ENCODE assay signal across 18 cellular contexts in genomic region chr5:78763659-78764189, GRCh38.
DNase-seq lines count a peak whose midpoint lies in the region; ATAC-seq and TF ChIP-seq lines count a peak whose summit lies in the region.
"Had no signal": no experiment of that assay in that cellular context is flagged by ENCODE, and none has a peak within 500 bp of the region (broad histone marks: within the 10 kb centered on the region; RNA-seq: fewer than 3 reads in every experiment).

No MANE protein-coding gene starts in this region.

- peaks cover 49% of the 10 kb centered on the region for H3K4me1 ChIP-seq in OCI-LY3 (ENCODE audit: low read length)

- H3K9me3 Mint-ChIP-seq in IgD-negative memory B cell, result peaks cover 4 to 20% (median 5%) of the 10 kb centered on the region in 3 donors

- DNase-seq in GM12865 (ENCODE audit: low read depth) (peak; percentile 27), medulla oblongata (ENCODE audit: extremely low spot score) (peak; percentile 27), SW480 (ENCODE audit: low spot score) (no peak), KG1 (lab: John Stamatoyannopoulos, UW) (no peak), NCI-H1436 treated with DMSO at 0.1 percent for 48 hours (lab: John Stamatoyannopoulos, UW) (no peak)
- DNase-seq: NCI-H1105 treated with DMSO at 0.1 percent for 48 hours; NCI-H187; NCI-H446; NCI-H69; NK-92 treated with Interleukin-12 subunit alpha and Interleukin-12 subunit beta, amount 100 ng/mL, for 24 hours; SHP77 treated with DMSO at 0.1 percent for 48 hours; T-helper 17 cell had no signal

- no peaks in the 10 kb centered on the region; the same call in 1 of the 2 replicates for H3K9me3 ChIP-seq in OCI-LY3 (ENCODE audit: insufficient read depth, low read length)
- H3K9me3 ChIP-seq: HAP-1 had no signal

- no peaks in the 10 kb centered on the region for H3K27me3 ChIP-seq in OCI-LY3 (ENCODE audit: low read depth, low read length)

- H3K4me3 Mint-ChIP-seq in IgD-negative memory B cell, result peak overlapping the region in 3 of 4 donors; percentile 2 to 80 (median 40)
- H3K4me3 Mint-ChIP-seq: T-helper 17 cell had no signal

- peak overlapping the region; percentile 21; the same call in 1 of the 2 replicates for H3K27ac ChIP-seq in OCI-LY3 (ENCODE audit: low read length)
- H3K27ac ChIP-seq: KMS-11 had no signal

- TF ChIP-seq CTCF in GM12865 (IDR thresholded peaks at IDR 0.05; ENCODE audit: insufficient read depth, low read depth, low read length, missing control alignments) (no peak), OCI-LY3 (IDR thresholded peaks at IDR 0.05; ENCODE audit: low read depth, low read length) (no peak)

- H3K27me3 Mint-ChIP-seq in IgD-negative memory B cell, result no peaks in the 10 kb centered on the region
- H3K27me3 Mint-ChIP-seq: T-helper 17 cell had no signal

- H3K4me3 ChIP-seq in GM12865 (ENCODE audit: low read depth, low read length), result no peak overlapping the region
- peak overlapping the region; percentile 40; the same call in 1 of the 2 replicates for H3K4me3 ChIP-seq in OCI-LY3 (ENCODE audit: low read length)
- H3K4me3 ChIP-seq: HAP-1 had no signal

- H3K36me3 Mint-ChIP-seq in IgD-negative memory B cell, result no peaks in the 10 kb centered on the region
- H3K36me3 Mint-ChIP-seq: CD14-positive monocyte had no signal

- no peaks in the 10 kb centered on the region for H3K79me2 ChIP-seq in OCI-LY3 (ENCODE audit: low read length)

- H3K9ac ChIP-seq in OCI-LY3 (ENCODE audit: low read length), result peak overlapping the region; percentile 12; the same call in 1 of the 2 replicates
- H3K9ac ChIP-seq: KMS-11 had no signal

- H3K27ac Mint-ChIP-seq in IgD-negative memory B cell, result peak overlapping the region in 1 of 3 donors; percentile 91
- H3K27ac Mint-ChIP-seq: T-helper 17 cell had no signal

- H3K4me2 ChIP-seq in OCI-LY3 (ENCODE audit: low read length), result peak overlapping the region; percentile 68
- H3K4me2 ChIP-seq: KMS-11 had no signal

- no peaks in the 10 kb centered on the region for H4K20me1 ChIP-seq in OCI-LY3 (ENCODE audit: insufficient read depth, low read length)

- H2AFZ ChIP-seq in OCI-LY3 (ENCODE audit: low read depth, low read length), result peak overlapping the region; percentile 81

- peaks cover 7% of the 10 kb centered on the region for H3K36me3 ChIP-seq in OCI-LY3 (replicated peaks; ENCODE audit: low read depth, low read length)
- H3K36me3 ChIP-seq: HAP-1 had no signal

- no peak for ATAC-seq in HG02610 (IDR thresholded peaks at IDR 0.05; ENCODE audit: unreplicated experiment)
- ATAC-seq: T-helper 17 cell had no signal

- H3K4me1 Mint-ChIP-seq in IgD-negative memory B cell, result peaks cover 21 to 39% (median 27%) of the 10 kb centered on the region in 3 donors
- H3K4me1 Mint-ChIP-seq: T-helper 17 cell had no signal

Comparison
In these comparisons a context has a peak if more than half of its experiments do, and no peak if none do; other contexts are left out.
1. DNase-seq: peak in GM12865 (single experiment) and medulla oblongata (single experiment); none in SW480 (single experiment), KG1 (single experiment) and NCI-H1436 treated with DMSO at 0.1 percent for 48 hours (single experiment).